Comparison of ENCODE assay signal across 9 cellular contexts in genomic region chr9:120867676-120868338, GRCh38. TPM values are rescaled to one million over a fixed set of nuclear protein-coding genes. Genes with fewer than 3 reads are reported as not detected.
DNase-seq lines count a peak whose midpoint lies in the region; ATAC-seq and TF ChIP-seq lines count a peak whose summit lies in the region.
"Had no signal": no experiment of that assay in that cellular context is flagged by ENCODE, and none has a peak within 500 bp of the region (broad histone marks: within the 10 kb centered on the region; RNA-seq: fewer than 3 reads in every experiment).

No MANE protein-coding gene starts in this region.

- no peak overlapping the region for H3K27ac ChIP-seq in cardiac muscle cell
- peak overlapping the region; percentile 55 for H3K27ac ChIP-seq in brain microvascular endothelial cell
- peak overlapping the region; percentile 73 to 85 for H3K27ac ChIP-seq in mucosa of rectum (ENCODE audit: low read depth in 2 of 2, low read length in 2 of 2)
- H3K27ac ChIP-seq in upper lobe of left lung: peak overlapping the region; percentile 76 to 93 (median 91)

- H3K9me3 ChIP-seq in cardiac muscle cell (ENCODE audit: low read depth): no peaks in the 10 kb centered on the region
- no peaks in the 10 kb centered on the region for H3K9me3 ChIP-seq in mucosa of rectum (ENCODE audit: control insufficient read depth in 2 of 2, low read length in 2 of 2)
- H3K9me3 ChIP-seq in upper lobe of left lung: no peaks in the 10 kb centered on the region

- no peaks in the 10 kb centered on the region for H3K27me3 ChIP-seq in cardiac muscle cell
- no peaks in the 10 kb centered on the region for H3K27me3 ChIP-seq in brain microvascular endothelial cell (replicated peaks)
- no peaks in the 10 kb centered on the region for H3K27me3 ChIP-seq in mucosa of rectum (ENCODE audit: control insufficient read depth in 2 of 2, insufficient read depth in 2 of 2, low read length in 2 of 2)
- H3K27me3 ChIP-seq in upper lobe of left lung: no peaks in the 10 kb centered on the region

- DNase-seq in cardiac muscle cell (ENCODE audit: low read depth in 1 of 2, low spot score in 1 of 2) (no peak), Right ventricle myocardium superior (no peak), brain microvascular endothelial cell (no peak), upper lobe of left lung (no peak)
- DNase-seq: DND-41 had no signal

- no peak for TF ChIP-seq CTCF in cardiac muscle cell (IDR thresholded peaks at IDR 0.05; ENCODE audit: low read depth, low read length)
- no peak for TF ChIP-seq CTCF in brain microvascular endothelial cell (IDR thresholded peaks at IDR 0.05; ENCODE audit: low read depth, low read length, missing control alignments)
- no peak for TF ChIP-seq CTCF in upper lobe of left lung (IDR thresholded peaks at IDR 0.05)

- H3K4me3 ChIP-seq in cardiac muscle cell: peak overlapping the region; percentile 15
- no peak overlapping the region for H3K4me3 ChIP-seq in brain microvascular endothelial cell (ENCODE audit: low read depth, low read length)
- H3K4me3 ChIP-seq in mucosa of rectum (ENCODE audit: low read length in 2 of 2): peak overlapping the region; percentile 65 to 71
- peak overlapping the region in 3 of 4 donors; percentile 61 to 70 (median 63) for H3K4me3 ChIP-seq in upper lobe of left lung

- no peak for TF ChIP-seq EP300 in upper lobe of left lung (IDR thresholded peaks at IDR 0.05)

- peak overlapping the region; percentile 35 to 69 for H3K9ac ChIP-seq in mucosa of rectum (ENCODE audit: low read depth in 1 of 2, low read length in 2 of 2)

- in situ Hi-C loops in brain microvascular endothelial cell (cut with HindIII; ENCODE audit: low pct_ligation_motif_present, low sequenced_read_pairs): no loop called here

- no peak for TF ChIP-seq POLR2A in upper lobe of left lung (IDR thresholded peaks at IDR 0.05)

- H3K4me1 ChIP-seq in cardiac muscle cell (ENCODE audit: low read depth): no peaks in the 10 kb centered on the region
- peaks cover 4 to 5% of the 10 kb centered on the region in 2 donors for H3K4me1 ChIP-seq in mucosa of rectum (ENCODE audit: control insufficient read depth in 2 of 2, insufficient read depth in 2 of 2, low read length in 2 of 2)
- H3K4me1 ChIP-seq in upper lobe of left lung: peaks cover 10 to 16% (median 13%) of the 10 kb centered on the region in 4 donors

- no peak for ATAC-seq in Right ventricle myocardium superior (ENCODE audit: poor library complexity)
- ATAC-seq in upper lobe of left lung (ENCODE audit: low FRiP score in 2 of 2): no peak
- no peak for ATAC-seq in HG03520 (IDR thresholded peaks at IDR 0.05; ENCODE audit: unreplicated experiment)
- ATAC-seq in GM18870 (IDR thresholded peaks at IDR 0.05; ENCODE audit: unreplicated experiment): no peak
- no peak for ATAC-seq in GM21360 (IDR thresholded peaks at IDR 0.05; ENCODE audit: unreplicated experiment)

- no peaks in the 10 kb centered on the region for H3K36me3 ChIP-seq in cardiac muscle cell
- peaks cover 7% of the 10 kb centered on the region for H3K36me3 ChIP-seq in brain microvascular endothelial cell (replicated peaks)
- H3K36me3 ChIP-seq in mucosa of rectum (ENCODE audit: control insufficient read depth in 2 of 2, insufficient read depth in 2 of 2, low read length in 2 of 2): peaks cover 14 to 17% of the 10 kb centered on the region in 2 donors
- peaks cover 0 to 14% (median 11%) of the 10 kb centered on the region in 4 donors for H3K36me3 ChIP-seq in upper lobe of left lung

- intact Hi-C loops in Right ventricle myocardium superior (cut with DNase I): no loop called here

- WGBS in upper lobe of left lung, 2 donors: 89 to 93% methylated on average over 15 of the region's 15 CpGs

RNA-seq across cellular contexts. Expression of gene PHF19, which starts 9.2 kb away (rescaled TPM):
- total RNA-seq in cardiac muscle cell: 8.9 and 40.0 TPM in 2 replicates
- polyA plus RNA-seq in cardiac muscle cell: 7.1 and 36.8 TPM in 2 replicates
- total RNA-seq in Right ventricle myocardium superior: 11.9 TPM
- 10 to 100 TPM in 5 of 6 donors, 1 to 10 TPM in 1; 8.0 to 42.4 (median 19.2) TPM for total RNA-seq in upper lobe of left lung

RNA-seq across cellular contexts. Expression of gene PSMD5, which starts 25.1 kb away (rescaled TPM):
- total RNA-seq in cardiac muscle cell (16.0 and 20.7 TPM in 2 replicates), Right ventricle myocardium superior (14.3 TPM), upper lobe of left lung (10 to 100 TPM; 11.4 to 56.8 (median 40.1) TPM)
- polyA plus RNA-seq in cardiac muscle cell: 25.3 and 50.1 TPM in 2 replicates

RNA-seq across cellular contexts. Expression of gene TRAF1, which starts 58.8 kb away (rescaled TPM):
- total RNA-seq in cardiac muscle cell (4.1 and 7.5 TPM in 2 replicates), Right ventricle myocardium superior (2.2 TPM), upper lobe of left lung (10 to 100 TPM in 2 of 6 donors, 1 to 10 TPM in 4; 2.9 to 29.3 (median 6.6) TPM)
- 3.0 and 3.5 TPM in 2 replicates for polyA plus RNA-seq in cardiac muscle cell
